In the genomic region with DNA sequence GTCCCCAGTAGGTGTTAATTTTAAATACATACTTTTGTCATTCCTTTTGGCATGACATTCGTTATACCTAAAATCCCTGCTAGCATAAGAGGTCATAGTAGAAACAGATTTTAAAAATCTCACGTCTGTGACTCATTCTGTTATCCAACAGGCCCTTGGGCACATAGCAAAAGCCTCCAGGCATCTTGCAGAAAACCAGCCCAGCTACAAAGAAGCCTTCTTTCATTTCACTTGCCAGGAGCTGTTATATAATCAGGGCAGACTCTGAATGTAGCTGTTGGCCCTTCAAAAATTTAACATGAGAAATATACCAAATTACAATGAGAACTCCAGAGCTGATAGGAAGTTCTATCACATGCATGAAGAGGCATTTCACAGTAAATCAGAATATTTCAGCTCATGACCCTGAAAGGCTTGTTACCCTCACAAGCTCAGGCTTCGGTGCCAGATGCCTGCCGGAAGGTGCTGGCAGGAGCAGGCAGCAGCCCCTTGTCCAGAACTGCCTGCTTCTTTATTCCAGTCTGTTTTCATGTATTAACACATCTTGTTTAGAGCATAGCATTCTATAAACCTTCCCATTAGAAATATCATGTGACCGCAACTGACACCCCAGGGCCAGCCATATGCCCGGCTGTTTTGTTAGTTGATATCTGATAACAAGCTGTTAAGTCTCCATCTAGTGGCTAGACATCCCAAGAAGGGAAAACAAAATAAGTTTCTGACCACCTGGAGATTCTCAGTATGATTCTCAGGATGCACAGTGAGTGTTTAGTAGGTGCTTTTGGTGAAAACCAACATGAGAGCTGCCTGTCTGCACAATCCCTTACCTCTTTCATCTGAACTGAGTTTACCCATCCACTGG, we compare ENCODE assay signal across 14 cellular contexts. TPM values are rescaled to one million over a fixed set of nuclear protein-coding genes. Genes with fewer than 3 reads are reported as not detected.
DNase-seq lines count a peak whose midpoint lies in the region; ATAC-seq and TF ChIP-seq lines count a peak whose summit lies in the region.
"Had no signal": no experiment of that assay in that cellular context is flagged by ENCODE, and none has a peak within 500 bp of the region (broad histone marks: within the 10 kb centered on the region; RNA-seq: fewer than 3 reads in every experiment).

No MANE protein-coding gene starts in this region.

- TF ChIP-seq CTCF in BJ (IDR thresholded peaks at IDR 0.05; ENCODE audit: insufficient read depth, low read depth, low read length) (peak; percentile 32; the same call in 1 of the 2 replicates), LNCaP clone FGC (IDR thresholded peaks at IDR 0.05; ENCODE audit: control insufficient read depth, extremely low read depth, insufficient read depth) (peak; percentile 33), PC-9 (conservative IDR thresholded peaks at IDR 0.05) (no peak), upper lobe of left lung (IDR thresholded peaks at IDR 0.05) (no peak)

- no peak overlapping the region for H2AFZ ChIP-seq in PC-9

- CTCF ChIA-PET in BJ (lab: Yijun Ruan, JAX): interaction anchor here (1.0 to 4.1 kb wide), 6 partner anchors 7 to 37 kb away, joined by 4 to 28 read pairs (median 6); no protein-coding TSS in a partner anchor
- CTCF ChIA-PET in PC-9 (lab: Charles Lee): no interaction called here

- DNase-seq in BJ (ENCODE audit: low read depth) (no peak), LNCaP clone FGC (ENCODE audit: low read depth) (no peak), cerebellum (ENCODE audit: low spot score) (peak; percentile 37), midbrain (lab: John Stamatoyannopoulos, UW) (peak; percentile 46), PC-9 (no peak), upper lobe of left lung (no peak), NOMO-1 treated with DMSO at 0.1 percent for 48 hours (lab: John Stamatoyannopoulos, UW; ENCODE audit: unreplicated experiment) (no peak), GM19238 (ENCODE audit: insufficient read length, low spot score) (no peak)
- DNase-seq: activated naive CD8-positive, alpha-beta T cell treated with anti-CD3 and anti-CD28 coated beads, Interleukin-2, amount 10 ng/mL, durations not matched to agents 7 days and 5 days; CD4-positive, CD25-positive, alpha-beta regulatory T cell; GDM1; GOT3; NCI-H187 had no signal

- ATAC-seq in upper lobe of left lung (ENCODE audit: low FRiP score in 2 of 2): no peak

- no peak overlapping the region for H3K4me2 ChIP-seq in PC-9

- intact Hi-C loops in PC-9 (cut with micrococcal nuclease; ENCODE audit: unreplicated experiment): no loop called here

- H3K4me3 ChIP-seq in BJ (ENCODE audit: low read depth, low read length) (no peak overlapping the region), LNCaP clone FGC (ENCODE audit: low read depth, low read length) (no peak overlapping the region), PC-9 (no peak overlapping the region), upper lobe of left lung (no peak overlapping the region)
- H3K4me3 ChIP-seq: SJSA1 had no signal

- TF ChIP-seq POLR2A in upper lobe of left lung (IDR thresholded peaks at IDR 0.05): no peak

- POLR2A ChIA-PET in BJ (lab: Charles Lee): no interaction called here
- POLR2A ChIA-PET in PC-9 (lab: Charles Lee; ENCODE audit: unreplicated experiment): no interaction called here

- peaks cover 1% of the 10 kb centered on the region; the same call in 1 of the 2 replicates for H3K36me3 ChIP-seq in BJ (ENCODE audit: control insufficient read depth, insufficient read depth, low read length)
- H3K36me3 ChIP-seq in PC-9 (ENCODE audit: low read depth): no peaks in the 10 kb centered on the region; the same call in 1 of the 2 replicates
- no peaks in the 10 kb centered on the region for H3K36me3 ChIP-seq in upper lobe of left lung

- no peaks in the 10 kb centered on the region for H3K79me2 ChIP-seq in PC-9 (ENCODE audit: low read depth)

- H3F3A ChIP-seq in PC-9 (ENCODE audit: insufficient read depth, low read depth): no peaks in the 10 kb centered on the region

- BruUV-seq in PC-9 (replicated peaks; lab: Mats Ljungman, UMichigan): no TSS peak

- H3K9me2 ChIP-seq in PC-9 (ENCODE audit: insufficient read depth): no peaks in the 10 kb centered on the region

- no peaks in the 10 kb centered on the region for H4K20me1 ChIP-seq in PC-9 (ENCODE audit: insufficient read depth)

- TF ChIP-seq EP300 in upper lobe of left lung (IDR thresholded peaks at IDR 0.05): no peak

- 84 to 93% methylated on average over 6 of the region's 6 CpGs for WGBS in upper lobe of left lung, 2 donors

- H3K27me3 ChIP-seq in BJ (ENCODE audit: control insufficient read depth, insufficient read depth, low read length) (no peaks in the 10 kb centered on the region), PC-9 (ENCODE audit: insufficient read depth, low read depth) (no peaks in the 10 kb centered on the region), upper lobe of left lung (no peaks in the 10 kb centered on the region)
- H3K27me3 ChIP-seq: SJSA1 had no signal

- H3K9me3 ChIP-seq in PC-9 (ENCODE audit: insufficient read depth, low read depth) (no peaks in the 10 kb centered on the region), upper lobe of left lung (no peaks in the 10 kb centered on the region)
- H3K9me3 ChIP-seq: SJSA1 had no signal

- H3K27ac ChIP-seq in PC-9 (no peak overlapping the region), upper lobe of left lung (no peak overlapping the region)
- H3K27ac ChIP-seq: SJSA1 had no signal

- no peaks in the 10 kb centered on the region for H3K4me1 ChIP-seq in PC-9 (replicated peaks; ENCODE audit: insufficient read depth)
- no peaks in the 10 kb centered on the region for H3K4me1 ChIP-seq in upper lobe of left lung
- H3K4me1 ChIP-seq: SJSA1 had no signal

RNA-seq across cellular contexts. Expression of a gene that starts 17.8 kb away (rescaled TPM):
- polyA plus RNA-seq in BJ (2011; rRNA removed): 3.6 and 3.9 TPM in 2 replicates
- polyA minus RNA-seq in BJ (2011; rRNA and poly(A)+ RNA removed): 2.9 TPM in 2 replicates
- total RNA-seq in cerebellum (9.3 TPM), PC-9 (2021) (9.8 and 14.6 TPM in 2 replicates), upper lobe of left lung (1 to 10 TPM in 2 of 6 donors, under 1 TPM in 2, not detected in 2; 0.54 to 1.5 (median 1.1) TPM)

Comparison
In these comparisons a context has a peak if more than half of its experiments do, and no peak if none do; other contexts are left out.
1. DNase-seq: peak in cerebellum (single experiment) and midbrain (single experiment); none in BJ (single experiment), LNCaP clone FGC (single experiment), PC-9 (0 of 2), upper lobe of left lung (0 of 2), NOMO-1 treated with DMSO at 0.1 percent for 48 hours (single experiment) and GM19238 (single experiment).
2. CTCF ChIP-seq: peak in BJ (single experiment) and LNCaP clone FGC (single experiment); none in PC-9 (single experiment) and upper lobe of left lung (0 of 6).